20 cellular contexts compared by ENCODE assay signal in the genomic region with DNA sequence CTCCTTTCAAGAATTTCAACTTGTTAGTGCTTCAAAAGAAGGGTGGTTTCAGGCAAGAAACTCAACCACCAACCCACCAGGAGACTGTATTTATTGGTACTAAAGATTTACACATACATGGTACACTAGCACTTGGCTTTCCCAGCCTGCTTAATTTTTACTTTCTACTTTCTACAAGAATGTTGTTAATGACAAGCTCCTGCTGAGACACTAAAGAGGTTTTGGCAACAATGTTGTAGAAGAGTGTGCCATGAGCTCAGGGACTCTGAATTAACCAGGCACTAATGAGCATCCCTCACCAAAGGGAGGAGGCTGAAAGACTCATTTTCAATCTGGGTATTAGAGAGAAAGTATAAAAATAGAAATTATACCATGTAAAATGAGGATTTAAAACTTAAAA.
"Had no signal": no experiment of that assay in that cellular context is flagged by ENCODE, and none has a peak within 500 bp of the region (broad histone marks: within the 10 kb centered on the region; RNA-seq: fewer than 3 reads in every experiment).

No MANE protein-coding gene starts in this region.

- ATAC-seq: effector memory CD8-positive, alpha-beta T cell; gastrocnemius medialis; left cardiac atrium; psoas muscle; stimulated activated naive CD8-positive, alpha-beta T cell treated with anti-CD3 and anti-CD28 coated beads, Interleukin-15, Interleukin-2, amounts not matched to agents 100 U/mL and 50 U/mL, for 24 hours; T-helper 17 cell had no signal

- H3K36me3 ChIP-seq: gastrocnemius medialis, heart right ventricle, right lobe of liver, suprapubic skin had no signal

- H3K27me3 Mint-ChIP-seq: activated CD4-positive, alpha-beta T cell treated with anti-CD3 and anti-CD28 coated beads, Interleukin-2, amount 10 ng/mL, durations not matched to agents 7 days and 5 days; activated naive CD8-positive, alpha-beta T cell treated with anti-CD3 and anti-CD28 coated beads for 36 hours; effector memory CD8-positive, alpha-beta T cell; T-helper 17 cell had no signal

- H3K4me1 Mint-ChIP-seq: activated CD4-positive, alpha-beta T cell treated with anti-CD3 and anti-CD28 coated beads, Interleukin-2, amount 10 ng/mL, durations not matched to agents 7 days and 5 days; activated naive CD8-positive, alpha-beta T cell treated with anti-CD3 and anti-CD28 coated beads for 36 hours; neural crest cell; T-helper 17 cell had no signal

- H3K4me3 Mint-ChIP-seq: activated CD4-positive, alpha-beta T cell treated with anti-CD3 and anti-CD28 coated beads, Interleukin-2, amount 10 ng/mL, durations not matched to agents 7 days and 5 days; activated naive CD8-positive, alpha-beta T cell treated with anti-CD3 and anti-CD28 coated beads for 36 hours; effector memory CD8-positive, alpha-beta T cell; neural crest cell; T-helper 17 cell had no signal

- H3K4me3 ChIP-seq: gastrocnemius medialis, heart right ventricle, lung, psoas muscle, right lobe of liver, smooth muscle cell, suprapubic skin had no signal

- DNase-seq: activated CD4-positive, alpha-beta T cell treated with anti-CD3 and anti-CD28 coated beads, Interleukin-2, amount 10 ng/mL, durations not matched to agents 7 days and 5 days; activated CD4-positive, CD25-positive, alpha-beta regulatory T cell; activated CD8-positive, alpha-beta memory T cell treated with anti-CD3 and anti-CD28 coated beads for 24 hours; activated gamma-delta T cell treated with Interleukin-2 at 50 U/mL for 16 hours; activated naive CD8-positive, alpha-beta T cell treated with anti-CD3 and anti-CD28 coated beads for 36 hours; amygdala; effector memory CD8-positive, alpha-beta T cell; gastrocnemius medialis; heart right ventricle; left cardiac atrium; midbrain; psoas muscle; right lobe of liver; stimulated activated naive CD8-positive, alpha-beta T cell treated with anti-CD3 and anti-CD28 coated beads, Interleukin-15, Interleukin-2, amounts not matched to agents 100 U/mL and 50 U/mL, for 24 hours; T-helper 17 cell; trophoblast cell had no signal

- H3K4me2 ChIP-seq: smooth muscle cell had no signal

- H3K27ac Mint-ChIP-seq: activated CD4-positive, alpha-beta T cell treated with anti-CD3 and anti-CD28 coated beads, Interleukin-2, amount 10 ng/mL, durations not matched to agents 7 days and 5 days; activated naive CD8-positive, alpha-beta T cell treated with anti-CD3 and anti-CD28 coated beads for 36 hours; effector memory CD8-positive, alpha-beta T cell; T-helper 17 cell had no signal

- H3K27ac ChIP-seq: gastrocnemius medialis, psoas muscle, right lobe of liver, suprapubic skin had no signal

- H3K9me3 ChIP-seq: gastrocnemius medialis, psoas muscle, right lobe of liver, suprapubic skin had no signal

- H3K27me3 ChIP-seq: gastrocnemius medialis, heart right ventricle, right lobe of liver, suprapubic skin had no signal

- H3K36me3 Mint-ChIP-seq: activated naive CD8-positive, alpha-beta T cell treated with anti-CD3 and anti-CD28 coated beads for 36 hours had no signal

- H3K4me1 ChIP-seq: gastrocnemius medialis, psoas muscle, right lobe of liver, suprapubic skin had no signal
